In the genomic region with DNA sequence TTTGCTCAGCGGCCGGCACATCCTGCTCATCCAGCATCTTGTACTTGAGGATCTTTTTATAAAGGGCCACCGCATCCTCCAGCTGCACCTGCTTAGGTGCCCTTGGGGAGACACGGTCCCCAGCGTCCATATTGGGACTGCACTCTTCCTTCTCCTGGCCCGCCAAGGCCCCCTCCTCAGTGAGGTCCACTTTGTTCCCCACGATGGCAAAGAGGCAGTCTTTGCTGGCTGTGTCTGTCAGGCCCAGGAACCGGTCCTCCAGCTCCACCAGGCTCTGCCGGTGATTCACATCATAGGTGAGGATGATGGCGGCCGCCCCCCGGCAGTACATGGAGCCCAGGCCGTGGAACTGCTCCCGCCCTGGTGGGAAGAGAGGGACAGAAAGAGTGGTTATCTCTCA, we compare ENCODE assay signal across 2 cellular contexts.
TF ChIP-seq lines count a peak whose summit lies in the region.

No MANE protein-coding gene starts in this region.

TF ChIP-seq in liver, 16 proteins besides CTCF, POLR2A, EP300 and RAD21 (continued from another document):
- no peak for TF ChIP-seq EGR1 (IDR thresholded peaks at IDR 0.05; ENCODE audit: low read depth in 2 of 2)
- TF ChIP-seq JUND (IDR thresholded peaks at IDR 0.05) = no peak
- TF ChIP-seq NR2F2 (IDR thresholded peaks at IDR 0.05) = no peak
- TF ChIP-seq, protein P1, sequence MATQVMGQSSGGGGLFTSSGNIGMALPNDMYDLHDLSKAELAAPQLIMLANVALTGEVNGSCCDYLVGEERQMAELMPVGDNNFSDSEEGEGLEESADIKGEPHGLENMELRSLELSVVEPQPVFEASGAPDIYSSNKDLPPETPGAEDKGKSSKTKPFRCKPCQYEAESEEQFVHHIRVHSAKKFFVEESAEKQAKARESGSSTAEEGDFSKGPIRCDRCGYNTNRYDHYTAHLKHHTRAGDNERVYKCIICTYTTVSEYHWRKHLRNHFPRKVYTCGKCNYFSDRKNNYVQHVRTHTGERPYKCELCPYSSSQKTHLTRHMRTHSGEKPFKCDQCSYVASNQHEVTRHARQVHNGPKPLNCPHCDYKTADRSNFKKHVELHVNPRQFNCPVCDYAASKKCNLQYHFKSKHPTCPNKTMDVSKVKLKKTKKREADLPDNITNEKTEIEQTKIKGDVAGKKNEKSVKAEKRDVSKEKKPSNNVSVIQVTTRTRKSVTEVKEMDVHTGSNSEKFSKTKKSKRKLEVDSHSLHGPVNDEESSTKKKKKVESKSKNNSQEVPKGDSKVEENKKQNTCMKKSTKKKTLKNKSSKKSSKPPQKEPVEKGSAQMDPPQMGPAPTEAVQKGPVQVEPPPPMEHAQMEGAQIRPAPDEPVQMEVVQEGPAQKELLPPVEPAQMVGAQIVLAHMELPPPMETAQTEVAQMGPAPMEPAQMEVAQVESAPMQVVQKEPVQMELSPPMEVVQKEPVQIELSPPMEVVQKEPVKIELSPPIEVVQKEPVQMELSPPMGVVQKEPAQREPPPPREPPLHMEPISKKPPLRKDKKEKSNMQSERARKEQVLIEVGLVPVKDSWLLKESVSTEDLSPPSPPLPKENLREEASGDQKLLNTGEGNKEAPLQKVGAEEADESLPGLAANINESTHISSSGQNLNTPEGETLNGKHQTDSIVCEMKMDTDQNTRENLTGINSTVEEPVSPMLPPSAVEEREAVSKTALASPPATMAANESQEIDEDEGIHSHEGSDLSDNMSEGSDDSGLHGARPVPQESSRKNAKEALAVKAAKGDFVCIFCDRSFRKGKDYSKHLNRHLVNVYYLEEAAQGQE (IDR thresholded peaks at IDR 0.05) = no peak
- no peak for TF ChIP-seq YY1 (IDR thresholded peaks at IDR 0.05)
TF ChIP-seq in liver: peak in this region for 0.

TF ChIP-seq in HepG2, 621 proteins besides CTCF, POLR2A, EP300 and RAD21 (continued from another document):
- TF ChIP-seq ZNF615 (CRISPR knock-in tag; IDR thresholded peaks at IDR 0.05; ENCODE audit: borderline replicate concordance) (no peak), ARNTL (CRISPR knock-in tag; IDR thresholded peaks at IDR 0.05) (no peak), ZNF235 (CRISPR knock-in tag; IDR thresholded peaks at IDR 0.05; ENCODE audit: borderline replicate concordance) (no peak), ATF7 (IDR thresholded peaks at IDR 0.05) (no peak), ATF7 (CRISPR knock-in tag; IDR thresholded peaks at IDR 0.05) (no peak), SALL1 (CRISPR knock-in tag; IDR thresholded peaks at IDR 0.05) (no peak), PCBP1 (IDR thresholded peaks at IDR 0.05; ENCODE audit: borderline replicate concordance, low read depth, low read length) (no peak), ZNF136 (CRISPR knock-in tag; IDR thresholded peaks at IDR 0.05; ENCODE audit: low read depth) (no peak), ZKSCAN8 (CRISPR knock-in tag; IDR thresholded peaks at IDR 0.05; ENCODE audit: borderline replicate concordance) (no peak), HMGA1 (CRISPR knock-in tag; conservative IDR thresholded peaks at IDR 0.05) (no peak)
- TF ChIP-seq, protein P2, sequence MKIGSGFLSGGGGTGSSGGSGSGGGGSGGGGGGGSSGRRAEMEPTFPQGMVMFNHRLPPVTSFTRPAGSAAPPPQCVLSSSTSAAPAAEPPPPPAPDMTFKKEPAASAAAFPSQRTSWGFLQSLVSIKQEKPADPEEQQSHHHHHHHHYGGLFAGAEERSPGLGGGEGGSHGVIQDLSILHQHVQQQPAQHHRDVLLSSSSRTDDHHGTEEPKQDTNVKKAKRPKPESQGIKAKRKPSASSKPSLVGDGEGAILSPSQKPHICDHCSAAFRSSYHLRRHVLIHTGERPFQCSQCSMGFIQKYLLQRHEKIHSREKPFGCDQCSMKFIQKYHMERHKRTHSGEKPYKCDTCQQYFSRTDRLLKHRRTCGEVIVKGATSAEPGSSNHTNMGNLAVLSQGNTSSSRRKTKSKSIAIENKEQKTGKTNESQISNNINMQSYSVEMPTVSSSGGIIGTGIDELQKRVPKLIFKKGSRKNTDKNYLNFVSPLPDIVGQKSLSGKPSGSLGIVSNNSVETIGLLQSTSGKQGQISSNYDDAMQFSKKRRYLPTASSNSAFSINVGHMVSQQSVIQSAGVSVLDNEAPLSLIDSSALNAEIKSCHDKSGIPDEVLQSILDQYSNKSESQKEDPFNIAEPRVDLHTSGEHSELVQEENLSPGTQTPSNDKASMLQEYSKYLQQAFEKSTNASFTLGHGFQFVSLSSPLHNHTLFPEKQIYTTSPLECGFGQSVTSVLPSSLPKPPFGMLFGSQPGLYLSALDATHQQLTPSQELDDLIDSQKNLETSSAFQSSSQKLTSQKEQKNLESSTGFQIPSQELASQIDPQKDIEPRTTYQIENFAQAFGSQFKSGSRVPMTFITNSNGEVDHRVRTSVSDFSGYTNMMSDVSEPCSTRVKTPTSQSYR (CRISPR knock-in tag; IDR thresholded peaks at IDR 0.05; ENCODE audit: borderline replicate concordance) = no peak
- TF ChIP-seq, protein P3, sequence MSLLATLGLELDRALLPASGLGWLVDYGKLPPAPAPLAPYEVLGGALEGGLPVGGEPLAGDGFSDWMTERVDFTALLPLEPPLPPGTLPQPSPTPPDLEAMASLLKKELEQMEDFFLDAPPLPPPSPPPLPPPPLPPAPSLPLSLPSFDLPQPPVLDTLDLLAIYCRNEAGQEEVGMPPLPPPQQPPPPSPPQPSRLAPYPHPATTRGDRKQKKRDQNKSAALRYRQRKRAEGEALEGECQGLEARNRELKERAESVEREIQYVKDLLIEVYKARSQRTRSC (CRISPR knock-in tag; IDR thresholded peaks at IDR 0.05; ENCODE audit: low read depth) = no peak
- TF ChIP-seq, protein P4, sequence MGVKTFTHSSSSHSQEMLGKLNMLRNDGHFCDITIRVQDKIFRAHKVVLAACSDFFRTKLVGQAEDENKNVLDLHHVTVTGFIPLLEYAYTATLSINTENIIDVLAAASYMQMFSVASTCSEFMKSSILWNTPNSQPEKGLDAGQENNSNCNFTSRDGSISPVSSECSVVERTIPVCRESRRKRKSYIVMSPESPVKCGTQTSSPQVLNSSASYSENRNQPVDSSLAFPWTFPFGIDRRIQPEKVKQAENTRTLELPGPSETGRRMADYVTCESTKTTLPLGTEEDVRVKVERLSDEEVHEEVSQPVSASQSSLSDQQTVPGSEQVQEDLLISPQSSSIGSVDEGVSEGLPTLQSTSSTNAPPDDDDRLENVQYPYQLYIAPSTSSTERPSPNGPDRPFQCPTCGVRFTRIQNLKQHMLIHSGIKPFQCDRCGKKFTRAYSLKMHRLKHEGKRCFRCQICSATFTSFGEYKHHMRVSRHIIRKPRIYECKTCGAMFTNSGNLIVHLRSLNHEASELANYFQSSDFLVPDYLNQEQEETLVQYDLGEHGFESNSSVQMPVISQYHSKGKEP (CRISPR knock-in tag; IDR thresholded peaks at IDR 0.05) = no peak
- TF ChIP-seq, protein P5, sequence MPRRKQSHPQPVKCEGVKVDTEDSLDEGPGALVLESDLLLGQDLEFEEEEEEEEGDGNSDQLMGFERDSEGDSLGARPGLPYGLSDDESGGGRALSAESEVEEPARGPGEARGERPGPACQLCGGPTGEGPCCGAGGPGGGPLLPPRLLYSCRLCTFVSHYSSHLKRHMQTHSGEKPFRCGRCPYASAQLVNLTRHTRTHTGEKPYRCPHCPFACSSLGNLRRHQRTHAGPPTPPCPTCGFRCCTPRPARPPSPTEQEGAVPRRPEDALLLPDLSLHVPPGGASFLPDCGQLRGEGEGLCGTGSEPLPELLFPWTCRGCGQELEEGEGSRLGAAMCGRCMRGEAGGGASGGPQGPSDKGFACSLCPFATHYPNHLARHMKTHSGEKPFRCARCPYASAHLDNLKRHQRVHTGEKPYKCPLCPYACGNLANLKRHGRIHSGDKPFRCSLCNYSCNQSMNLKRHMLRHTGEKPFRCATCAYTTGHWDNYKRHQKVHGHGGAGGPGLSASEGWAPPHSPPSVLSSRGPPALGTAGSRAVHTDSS (CRISPR knock-in tag; conservative IDR thresholded peaks at IDR 0.05) = no peak
- TF ChIP-seq, protein P6, sequence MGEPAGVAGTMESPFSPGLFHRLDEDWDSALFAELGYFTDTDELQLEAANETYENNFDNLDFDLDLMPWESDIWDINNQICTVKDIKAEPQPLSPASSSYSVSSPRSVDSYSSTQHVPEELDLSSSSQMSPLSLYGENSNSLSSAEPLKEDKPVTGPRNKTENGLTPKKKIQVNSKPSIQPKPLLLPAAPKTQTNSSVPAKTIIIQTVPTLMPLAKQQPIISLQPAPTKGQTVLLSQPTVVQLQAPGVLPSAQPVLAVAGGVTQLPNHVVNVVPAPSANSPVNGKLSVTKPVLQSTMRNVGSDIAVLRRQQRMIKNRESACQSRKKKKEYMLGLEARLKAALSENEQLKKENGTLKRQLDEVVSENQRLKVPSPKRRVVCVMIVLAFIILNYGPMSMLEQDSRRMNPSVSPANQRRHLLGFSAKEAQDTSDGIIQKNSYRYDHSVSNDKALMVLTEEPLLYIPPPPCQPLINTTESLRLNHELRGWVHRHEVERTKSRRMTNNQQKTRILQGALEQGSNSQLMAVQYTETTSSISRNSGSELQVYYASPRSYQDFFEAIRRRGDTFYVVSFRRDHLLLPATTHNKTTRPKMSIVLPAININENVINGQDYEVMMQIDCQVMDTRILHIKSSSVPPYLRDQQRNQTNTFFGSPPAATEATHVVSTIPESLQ (CRISPR knock-in tag; conservative IDR thresholded peaks at IDR 0.05) = no peak
